12 cellular contexts compared by ENCODE assay signal in genomic region chr10:132554991-132555647, GRCh38. TPM values are rescaled to one million over a fixed set of nuclear protein-coding genes. Genes with fewer than 3 reads are reported as not detected.
DNase-seq lines count a peak whose midpoint lies in the region; ATAC-seq and TF ChIP-seq lines count a peak whose summit lies in the region.
"Had no signal": no experiment of that assay in that cellular context is flagged by ENCODE, and none has a peak within 500 bp of the region (broad histone marks: within the 10 kb centered on the region; RNA-seq: fewer than 3 reads in every experiment).

No MANE protein-coding gene starts in this region.

- H2AFZ ChIP-seq in smooth muscle cell (ENCODE audit: low read depth): no peak overlapping the region
- H2AFZ ChIP-seq: hepatocyte, parathyroid adenoma had no signal

- peak in 3 of 4 donors; percentile 53 to 66 (median 61) for ATAC-seq in heart left ventricle
- ATAC-seq in stimulated activated naive CD8-positive, alpha-beta T cell treated with anti-CD3 and anti-CD28 coated beads, Interleukin-15, Interleukin-2, amounts not matched to agents 100 U/mL and 50 U/mL, for 24 hours: peak; percentile 20

- no peak for TF ChIP-seq POLR2A in heart left ventricle (IDR thresholded peaks at IDR 0.05)

- 48 to 58% (median 52%) methylated on average over 16 to 18 of the region's 18 CpGs for WGBS in heart left ventricle, 4 donors
- WGBS in smooth muscle cell (ENCODE audit: low lambda C conversion rate): 93% methylated on average over 16 of the region's 18 CpGs

- H3K36me3 ChIP-seq in heart left ventricle: no peaks in the 10 kb centered on the region
- no peaks in the 10 kb centered on the region for H3K36me3 ChIP-seq in smooth muscle cell (ENCODE audit: low read depth)

- peaks cover 76% of the 10 kb centered on the region for H3K79me2 ChIP-seq in smooth muscle cell (ENCODE audit: low read depth)

- H3F3A ChIP-seq in smooth muscle cell (ENCODE audit: low read depth): no peaks in the 10 kb centered on the region

- intact Hi-C loops in heart left ventricle (cut with DNase I): no loop called here

- H3K4me1 ChIP-seq in heart left ventricle: peaks cover 0 to 70% (median 35%) of the 10 kb centered on the region in 12 donors
- H3K4me1 ChIP-seq in smooth muscle cell (ENCODE audit: low read depth): no peaks in the 10 kb centered on the region
- H3K4me1 ChIP-seq: parathyroid adenoma had no signal

- H3K27ac ChIP-seq in heart left ventricle (peak overlapping the region in 1 of 12 donors; percentile 37), smooth muscle cell (ENCODE audit: low read depth) (no peak overlapping the region)
- H3K27ac ChIP-seq: hepatocyte, parathyroid adenoma had no signal

- TF ChIP-seq CTCF in heart left ventricle (IDR thresholded peaks at IDR 0.05): no peak
- no peak for TF ChIP-seq CTCF in smooth muscle cell (IDR thresholded peaks at IDR 0.05; ENCODE audit: borderline replicate concordance, insufficient read depth, poor library complexity, severe bottlenecking)

- H3K9me3 ChIP-seq in heart left ventricle: no peaks in the 10 kb centered on the region
- H3K9me3 ChIP-seq in smooth muscle cell (replicated peaks; ENCODE audit: low read depth): no peaks in the 10 kb centered on the region

- H3K9ac ChIP-seq in smooth muscle cell (ENCODE audit: low read depth): no peak overlapping the region
- H3K9ac ChIP-seq: parathyroid adenoma had no signal

- peak; percentile 47 for DNase-seq in activated T-cell treated with anti-CD3 and anti-CD28 coated beads for 1 hour (ENCODE audit: low read depth)
- DNase-seq in activated T-cell treated with anti-CD3 and anti-CD28 coated beads for 4 hours: no peak
- DNase-seq in UCSD-AML1 (lab: John Stamatoyannopoulos, UW; ENCODE audit: unreplicated experiment): peak; percentile 51
- peak; percentile 57 to 81 (median 65) for DNase-seq in heart left ventricle
- DNase-seq in stimulated activated naive CD8-positive, alpha-beta T cell treated with anti-CD3 and anti-CD28 coated beads, Interleukin-15, Interleukin-2, amounts not matched to agents 100 U/mL and 50 U/mL, for 24 hours: peak; percentile 65
- DNase-seq in smooth muscle cell (lab: John Stamatoyannopoulos, UW; ENCODE audit: unreplicated experiment): no peak
- DNase-seq in GDM1 (lab: John Stamatoyannopoulos, UW): no peak
- DNase-seq in HT-29 (ENCODE audit: low spot score): no peak
- DNase-seq: ACHN, NCI-H1436 had no signal

- H4K20me1 ChIP-seq in smooth muscle cell (ENCODE audit: low read depth): peaks cover 100% of the 10 kb centered on the region

- no peak overlapping the region for H3K4me3 ChIP-seq in heart left ventricle
- no peak overlapping the region for H3K4me3 ChIP-seq in smooth muscle cell
- H3K4me3 ChIP-seq: hepatocyte had no signal

- no peak overlapping the region for H3K4me2 ChIP-seq in smooth muscle cell
- H3K4me2 ChIP-seq: hepatocyte had no signal

- no peaks in the 10 kb centered on the region for H3K27me3 ChIP-seq in heart left ventricle
- no peaks in the 10 kb centered on the region for H3K27me3 ChIP-seq in smooth muscle cell (ENCODE audit: low read depth)
- H3K27me3 ChIP-seq: hepatocyte had no signal

RNA-seq across cellular contexts. Expression of gene INPP5A, which starts 17.5 kb away (rescaled TPM):
- total RNA-seq in heart left ventricle: 100 to 1,000 TPM in 6 of 9 donors, 10 to 100 TPM in 3; 78.1 to 179 (median 113) TPM
- polyA plus RNA-seq in heart left ventricle: 10 to 100 TPM; 38.6 to 60.1 TPM
- 48.0 and 65.9 TPM in 2 replicates for total RNA-seq in smooth muscle cell
- 49.1 and 55.9 TPM in 2 replicates for polyA plus RNA-seq in smooth muscle cell
- total RNA-seq in HT-29 (2014; rRNA removed; shearing (Covaris generic)): 18.0 and 22.7 TPM in 2 replicates

Comparison
In these comparisons a context has a peak if more than half of its experiments do, and no peak if none do; other contexts are left out.
1. DNase-seq: peak in activated T-cell treated with anti-CD3 and anti-CD28 coated beads for 1 hour (single experiment), UCSD-AML1 (single experiment), heart left ventricle (5 of 5) and stimulated activated naive CD8-positive, alpha-beta T cell treated with anti-CD3 and anti-CD28 coated beads, Interleukin-15, Interleukin-2, amounts not matched to agents 100 U/mL and 50 U/mL, for 24 hours (single experiment); none in activated T-cell treated with anti-CD3 and anti-CD28 coated beads for 4 hours (single experiment), smooth muscle cell (single experiment), GDM1 (single experiment) and HT-29 (single experiment).